2 cellular contexts compared by ENCODE assay signal in genomic region chr14:22793976-22794375, GRCh38.
TF ChIP-seq lines count a peak whose summit lies in the region.

No MANE protein-coding gene starts in this region.

TF ChIP-seq in HepG2, 621 proteins besides CTCF, POLR2A, EP300 and RAD21:
- TF ChIP-seq ZNF263 (CRISPR knock-in tag; IDR thresholded peaks at IDR 0.05) (peak; percentile 71), KDM5A (IDR thresholded peaks at IDR 0.05; ENCODE audit: borderline replicate concordance, low read length) (no peak), ZFP41 (CRISPR knock-in tag; IDR thresholded peaks at IDR 0.05; ENCODE audit: borderline replicate concordance) (no peak), ZNF839 (CRISPR knock-in tag; IDR thresholded peaks at IDR 0.05; ENCODE audit: borderline replicate concordance) (no peak), AHDC1 (CRISPR knock-in tag; IDR thresholded peaks at IDR 0.05; ENCODE audit: borderline replicate concordance) (no peak), POLR2AphosphoS5 (IDR thresholded peaks at IDR 0.05; ENCODE audit: low read depth, low read length) (no peak), HES4 (CRISPR knock-in tag; IDR thresholded peaks at IDR 0.05; ENCODE audit: borderline replicate concordance) (no peak), ZNF142 (CRISPR knock-in tag; IDR thresholded peaks at IDR 0.05) (no peak)

TF ChIP-seq in GM12878, 131 proteins besides CTCF, POLR2A, EP300 and RAD21:
- TF ChIP-seq FOXM1 (IDR thresholded peaks at IDR 0.05; ENCODE audit: low read depth, low read length) (peak; percentile 20; the same call in 1 of the 2 replicates), CREM (IDR thresholded peaks at IDR 0.05; ENCODE audit: low read depth) (no peak)
